Comparison of ENCODE assay signal across 1 cellular context in genomic region chr6:44564906-44565524, GRCh38.
TF ChIP-seq lines count a peak whose summit lies in the region.

No MANE protein-coding gene starts in this region.

TF ChIP-seq in GM23338, 12 proteins besides CTCF, POLR2A, EP300 and RAD21 (continued from another document):
- TF ChIP-seq, protein P1, sequence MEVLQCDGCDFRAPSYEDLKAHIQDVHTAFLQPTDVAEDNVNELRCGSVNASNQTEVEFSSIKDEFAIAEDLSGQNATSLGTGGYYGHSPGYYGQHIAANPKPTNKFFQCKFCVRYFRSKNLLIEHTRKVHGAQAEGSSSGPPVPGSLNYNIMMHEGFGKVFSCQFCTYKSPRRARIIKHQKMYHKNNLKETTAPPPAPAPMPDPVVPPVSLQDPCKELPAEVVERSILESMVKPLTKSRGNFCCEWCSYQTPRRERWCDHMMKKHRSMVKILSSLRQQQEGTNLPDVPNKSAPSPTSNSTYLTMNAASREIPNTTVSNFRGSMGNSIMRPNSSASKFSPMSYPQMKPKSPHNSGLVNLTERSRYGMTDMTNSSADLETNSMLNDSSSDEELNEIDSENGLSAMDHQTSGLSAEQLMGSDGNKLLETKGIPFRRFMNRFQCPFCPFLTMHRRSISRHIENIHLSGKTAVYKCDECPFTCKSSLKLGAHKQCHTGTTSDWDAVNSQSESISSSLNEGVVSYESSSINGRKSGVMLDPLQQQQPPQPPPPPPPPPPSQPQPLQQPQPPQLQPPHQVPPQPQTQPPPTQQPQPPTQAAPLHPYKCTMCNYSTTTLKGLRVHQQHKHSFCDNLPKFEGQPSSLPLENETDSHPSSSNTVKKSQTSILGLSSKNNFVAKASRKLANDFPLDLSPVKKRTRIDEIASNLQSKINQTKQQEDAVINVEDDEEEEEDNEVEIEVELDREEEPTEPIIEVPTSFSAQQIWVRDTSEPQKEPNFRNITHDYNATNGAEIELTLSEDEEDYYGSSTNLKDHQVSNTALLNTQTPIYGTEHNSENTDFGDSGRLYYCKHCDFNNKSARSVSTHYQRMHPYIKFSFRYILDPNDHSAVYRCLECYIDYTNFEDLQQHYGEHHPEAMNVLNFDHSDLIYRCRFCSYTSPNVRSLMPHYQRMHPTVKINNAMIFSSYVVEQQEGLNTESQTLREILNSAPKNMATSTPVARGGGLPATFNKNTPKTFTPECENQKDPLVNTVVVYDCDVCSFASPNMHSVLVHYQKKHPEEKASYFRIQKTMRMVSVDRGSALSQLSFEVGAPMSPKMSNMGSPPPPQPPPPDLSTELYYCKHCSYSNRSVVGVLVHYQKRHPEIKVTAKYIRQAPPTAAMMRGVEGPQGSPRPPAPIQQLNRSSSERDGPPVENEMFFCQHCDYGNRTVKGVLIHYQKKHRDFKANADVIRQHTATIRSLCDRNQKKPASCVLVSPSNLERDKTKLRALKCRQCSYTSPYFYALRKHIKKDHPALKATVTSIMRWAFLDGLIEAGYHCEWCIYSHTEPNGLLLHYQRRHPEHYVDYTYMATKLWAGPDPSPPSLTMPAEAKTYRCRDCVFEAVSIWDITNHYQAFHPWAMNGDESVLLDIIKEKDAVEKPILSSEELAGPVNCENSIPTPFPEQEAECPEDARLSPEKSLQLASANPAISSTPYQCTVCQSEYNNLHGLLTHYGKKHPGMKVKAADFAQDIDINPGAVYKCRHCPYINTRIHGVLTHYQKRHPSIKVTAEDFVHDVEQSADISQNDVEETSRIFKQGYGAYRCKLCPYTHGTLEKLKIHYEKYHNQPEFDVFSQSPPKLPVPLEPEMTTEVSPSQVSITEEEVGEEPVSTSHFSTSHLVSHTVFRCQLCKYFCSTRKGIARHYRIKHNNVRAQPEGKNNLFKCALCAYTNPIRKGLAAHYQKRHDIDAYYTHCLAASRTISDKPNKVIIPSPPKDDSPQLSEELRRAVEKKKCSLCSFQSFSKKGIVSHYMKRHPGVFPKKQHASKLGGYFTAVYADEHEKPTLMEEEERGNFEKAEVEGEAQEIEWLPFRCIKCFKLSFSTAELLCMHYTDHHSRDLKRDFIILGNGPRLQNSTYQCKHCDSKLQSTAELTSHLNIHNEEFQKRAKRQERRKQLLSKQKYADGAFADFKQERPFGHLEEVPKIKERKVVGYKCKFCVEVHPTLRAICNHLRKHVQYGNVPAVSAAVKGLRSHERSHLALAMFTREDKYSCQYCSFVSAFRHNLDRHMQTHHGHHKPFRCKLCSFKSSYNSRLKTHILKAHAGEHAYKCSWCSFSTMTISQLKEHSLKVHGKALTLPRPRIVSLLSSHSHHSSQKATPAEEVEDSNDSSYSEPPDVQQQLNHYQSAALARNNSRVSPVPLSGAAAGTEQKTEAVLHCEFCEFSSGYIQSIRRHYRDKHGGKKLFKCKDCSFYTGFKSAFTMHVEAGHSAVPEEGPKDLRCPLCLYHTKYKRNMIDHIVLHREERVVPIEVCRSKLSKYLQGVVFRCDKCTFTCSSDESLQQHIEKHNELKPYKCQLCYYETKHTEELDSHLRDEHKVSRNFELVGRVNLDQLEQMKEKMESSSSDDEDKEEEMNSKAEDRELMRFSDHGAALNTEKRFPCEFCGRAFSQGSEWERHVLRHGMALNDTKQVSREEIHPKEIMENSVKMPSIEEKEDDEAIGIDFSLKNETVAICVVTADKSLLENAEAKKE (CRISPR knock-in tag; IDR thresholded peaks at IDR 0.05) = no peak
- TF ChIP-seq EZH2 (IDR thresholded peaks at IDR 0.05; ENCODE audit: low read depth, unreplicated experiment) (no peak), NANOG (IDR thresholded peaks at IDR 0.05; ENCODE audit: borderline replicate concordance) (no peak)
- TF ChIP-seq, protein P2, sequence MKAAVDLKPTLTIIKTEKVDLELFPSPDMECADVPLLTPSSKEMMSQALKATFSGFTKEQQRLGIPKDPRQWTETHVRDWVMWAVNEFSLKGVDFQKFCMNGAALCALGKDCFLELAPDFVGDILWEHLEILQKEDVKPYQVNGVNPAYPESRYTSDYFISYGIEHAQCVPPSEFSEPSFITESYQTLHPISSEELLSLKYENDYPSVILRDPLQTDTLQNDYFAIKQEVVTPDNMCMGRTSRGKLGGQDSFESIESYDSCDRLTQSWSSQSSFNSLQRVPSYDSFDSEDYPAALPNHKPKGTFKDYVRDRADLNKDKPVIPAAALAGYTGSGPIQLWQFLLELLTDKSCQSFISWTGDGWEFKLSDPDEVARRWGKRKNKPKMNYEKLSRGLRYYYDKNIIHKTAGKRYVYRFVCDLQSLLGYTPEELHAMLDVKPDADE (IDR thresholded peaks at IDR 0.05) = no peak
